9 cellular contexts compared by ENCODE assay signal in the genomic region with DNA sequence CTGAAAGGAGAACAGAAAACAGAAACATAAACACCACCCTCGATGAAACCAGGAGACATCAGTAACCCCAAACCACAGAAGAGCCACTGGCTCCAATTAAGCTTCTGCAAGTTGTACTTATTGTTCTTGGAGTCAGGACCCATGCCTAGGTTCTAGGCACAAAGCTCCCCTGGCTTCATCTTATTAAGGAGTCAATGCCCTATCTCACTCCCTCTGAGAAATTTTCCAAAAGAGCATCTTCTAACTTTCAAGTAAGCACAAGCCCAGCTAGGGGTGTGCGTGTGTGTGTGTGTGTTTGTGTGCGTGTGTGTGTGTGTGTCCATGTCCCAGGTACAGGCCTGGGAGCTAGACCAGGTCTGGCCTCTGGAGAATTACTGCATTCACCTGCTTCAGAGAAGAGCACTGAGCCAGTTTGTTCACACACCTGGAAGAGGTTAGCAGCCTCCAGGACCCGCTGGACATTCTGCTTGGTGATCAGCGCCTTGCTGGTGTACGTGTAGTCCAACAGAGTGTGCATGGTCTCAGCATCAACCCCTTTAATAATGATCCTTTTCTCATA. TPM values are rescaled to one million over a fixed set of nuclear protein-coding genes. Genes with fewer than 3 reads are reported as not detected.
DNase-seq lines count a peak whose midpoint lies in the region; ATAC-seq and TF ChIP-seq lines count a peak whose summit lies in the region.
"Had no signal": no experiment of that assay in that cellular context is flagged by ENCODE, and none has a peak within 500 bp of the region (broad histone marks: within the 10 kb centered on the region; RNA-seq: fewer than 3 reads in every experiment).

No MANE protein-coding gene starts in this region.

- TF ChIP-seq CTCF in mesothelial cell of epicardium (IDR thresholded peaks at IDR 0.05; ENCODE audit: unreplicated experiment): no peak

- POLR2A ChIA-PET in T-cell (lab: Charles Lee): interaction anchor here in 1 of 2 donors (0.7 kb wide), 1 partner anchor 10 kb away, joined by 3 read pairs; no protein-coding TSS in a partner anchor

- peaks cover 10 to 81% (median 47%) of the 10 kb centered on the region in 10 experiments for H3K4me1 ChIP-seq in BLaER1 treated with 17β-estradiol and CSF1 and Interleukin-3, amounts not matched to agents 10 nM and 100 nM

- H3K27me3 Mint-ChIP-seq in T-cell (no peaks in the 10 kb centered on the region), mesothelial cell of epicardium (ENCODE audit: low read depth) (peaks cover 4% of the 10 kb centered on the region)

- H3K4me3 ChIP-seq in BLaER1 treated with 17β-estradiol and CSF1 and Interleukin-3, amounts not matched to agents 10 nM and 100 nM: peak overlapping the region in 3 of 10 experiments; percentile 3 to 22 (median 17); a peak in 2 of 20 replicates

- no peaks in the 10 kb centered on the region for H3K27me3 ChIP-seq in BLaER1 treated with 17β-estradiol and CSF1 and Interleukin-3, amounts not matched to agents 10 nM and 100 nM

- H3K36me3 ChIP-seq in BLaER1 treated with 17β-estradiol and CSF1 and Interleukin-3, amounts not matched to agents 10 nM and 100 nM: peaks cover 78 to 100% (median 84%) of the 10 kb centered on the region in 11 experiments

- peak overlapping the region in 7 of 11 experiments; percentile 6 to 55 (median 32); a peak in 7 of 22 replicates for H3K9ac ChIP-seq in BLaER1 treated with 17β-estradiol and CSF1 and Interleukin-3, amounts not matched to agents 10 nM and 100 nM

- H3K4me3 Mint-ChIP-seq in T-cell (no peak overlapping the region), mesothelial cell of epicardium (no peak overlapping the region)

- CTCF ChIA-PET in T-cell (lab: Charles Lee): interaction anchor here (0.6 to 1.2 kb wide), 3 partner anchors 12 to 617 kb away, joined by 3 to 5 read pairs (median 4); no protein-coding TSS in a partner anchor

- H3K27ac ChIP-seq in BLaER1 treated with 17β-estradiol and CSF1 and Interleukin-3, amounts not matched to agents 10 nM and 100 nM: peak overlapping the region in 8 of 11 experiments; percentile 6 to 61 (median 45); a peak in 14 of 22 replicates

- H3K9me3 Mint-ChIP-seq in T-cell: no peaks in the 10 kb centered on the region
- no peaks in the 10 kb centered on the region for H3K9me3 Mint-ChIP-seq in mesothelial cell of epicardium

- ATAC-seq in GM19043 (IDR thresholded peaks at IDR 0.05; ENCODE audit: low read depth, unreplicated experiment): peak; percentile 86
- peak; percentile 75 for ATAC-seq in HG03060 (IDR thresholded peaks at IDR 0.05; ENCODE audit: low read depth, unreplicated experiment)
- peak in 1 of 4 experiments; percentile 29 for ATAC-seq in T-cell (replicated peaks in 1 of 4)

- H3K27ac Mint-ChIP-seq in T-cell (peak overlapping the region; percentile 76), mesothelial cell of epicardium (no peak overlapping the region)

- no peak for DNase-seq in T-cell
- DNase-seq in DMS114 treated with DMSO at 0.1 percent for 48 hours (lab: John Stamatoyannopoulos, UW; ENCODE audit: unreplicated experiment): no peak
- DNase-seq in OCI-M2 (lab: John Stamatoyannopoulos, UW; ENCODE audit: unreplicated experiment): no peak
- no peak for DNase-seq in mesothelial cell of epicardium (ENCODE audit: low spot score in 2 of 2, unreplicated experiment in 2 of 2)
- no peak for DNase-seq in stimulated activated CD4-positive, alpha-beta T cell treated with anti-CD3 and anti-CD28 coated beads, Interleukin-2, amount 100 ng/mL, for 48 hours

- peaks cover 0 to 15% (median 8%) of the 10 kb centered on the region in 11 experiments; a peak in 8 of 22 replicates for H3K9me3 ChIP-seq in BLaER1 treated with 17β-estradiol and CSF1 and Interleukin-3, amounts not matched to agents 10 nM and 100 nM (replicated peaks in 1 of 11)

- peaks cover 77% of the 10 kb centered on the region for H3K36me3 Mint-ChIP-seq in T-cell
- H3K36me3 Mint-ChIP-seq in mesothelial cell of epicardium: no peaks in the 10 kb centered on the region

- peaks cover 0 to 71% (median 5%) of the 10 kb centered on the region in 11 experiments; a peak in 9 of 22 replicates for H4K20me1 ChIP-seq in BLaER1 treated with 17β-estradiol and CSF1 and Interleukin-3, amounts not matched to agents 10 nM and 100 nM

- H3K4me2 ChIP-seq in BLaER1 treated with 17β-estradiol and CSF1 and Interleukin-3, amounts not matched to agents 10 nM and 100 nM: peak overlapping the region; percentile 38 to 95 (median 80)

- H3K4me1 Mint-ChIP-seq in T-cell (peaks cover 47 to 55% (median 51%) of the 10 kb centered on the region in 3 donors), mesothelial cell of epicardium (no peaks in the 10 kb centered on the region)

RNA-seq across cellular contexts. Expression of a gene that starts 28.0 kb away (rescaled TPM):
- total RNA-seq in T-cell (10 to 100 TPM; 34.8 to 54.7 (median 52.5) TPM), mesothelial cell of epicardium (0.05 to 0.16 TPM (median 0.07 TPM) in 3 replicates)
- total RNA-seq: fibroblast of villous mesenchyme had no signal

Comparison
In these comparisons a context has a peak if more than half of its experiments do, and no peak if none do; other contexts are left out.
1. RNA of a gene that starts 28.0 kb away (total RNA-seq): 34.8 to 54.7 TPM in T-cell; 0.05 to 0.16 TPM in mesothelial cell of epicardium; every median in the first group is over 10 times any median in the second.